In the genomic region with DNA sequence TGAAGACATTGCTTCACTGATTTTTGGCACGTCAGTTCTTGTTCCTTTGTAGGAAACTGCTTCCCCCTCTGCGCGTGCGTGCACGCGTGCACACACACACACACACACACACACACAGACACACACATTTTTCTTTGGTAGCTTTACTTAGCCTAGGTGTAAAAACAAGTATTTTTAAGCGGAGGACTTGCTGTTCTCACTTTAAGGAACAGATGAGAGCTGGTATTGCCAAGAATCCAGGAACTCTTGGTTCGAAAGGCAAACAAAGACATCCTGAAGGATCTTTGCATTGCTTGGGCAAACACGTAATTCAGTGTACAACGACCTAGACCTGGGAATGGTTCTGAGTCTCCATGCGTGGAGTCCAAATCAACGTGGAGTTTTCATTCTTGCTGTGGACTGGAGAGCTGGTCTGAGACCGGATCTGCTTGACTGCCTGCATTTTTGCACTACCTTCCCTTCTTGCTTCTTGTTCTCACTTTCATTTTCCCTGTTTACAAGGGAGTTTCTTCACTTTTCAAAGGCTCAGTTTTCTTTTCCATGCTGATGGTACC, we compare ENCODE assay signal across 8 cellular contexts. TPM values are rescaled to one million over a fixed set of nuclear protein-coding genes. Genes with fewer than 3 reads are reported as not detected.
A peak's percentile ranks its signal among the peaks of the same experiment; 100 is the strongest.
DNase-seq lines count a peak whose midpoint lies in the region; ATAC-seq and TF ChIP-seq lines count a peak whose summit lies in the region.

No MANE protein-coding gene starts in this region.

- H3K36me3 ChIP-seq in mucosa of descending colon (ENCODE audit: low read depth) = no peaks in the 10 kb centered on the region

- peak; percentile 54 for ATAC-seq in GM21526 (IDR thresholded peaks at IDR 0.05; ENCODE audit: low FRiP score, unreplicated experiment)
- ATAC-seq in WTC11 = no peak
- ATAC-seq in mucosa of descending colon = peak; percentile 55

- no peaks in the 10 kb centered on the region for H3K27me3 Mint-ChIP-seq in WTC11 (ENCODE audit: low read depth)

- no peaks in the 10 kb centered on the region for H3K9me3 ChIP-seq in mucosa of descending colon

- H3K4me3 ChIP-seq in mucosa of descending colon (no peak overlapping the region), coronary artery (no peak overlapping the region)

- POLR2A ChIA-PET in WTC11 (lab: Charles Lee) = no interaction called here

- H3K4me3 Mint-ChIP-seq in WTC11 = no peak overlapping the region

- H3K4me1 Mint-ChIP-seq in WTC11 = no peaks in the 10 kb centered on the region

- H3K27ac Mint-ChIP-seq in WTC11 = 0 out of 2 replicates have a peak overlapping the region, but pooled peaks have one; percentile 38

- peaks cover 12% of the 10 kb centered on the region for H3K36me3 Mint-ChIP-seq in WTC11

- CTCF ChIA-PET in WTC11 (lab: Charles Lee) = interaction anchor here (1.2 kb wide), 1 partner anchor 81 kb away, joined by 3 read pairs; no protein-coding TSS in a partner anchor

- H3K4me1 ChIP-seq in mucosa of descending colon (ENCODE audit: low read depth) = no peaks in the 10 kb centered on the region

- H3K27ac ChIP-seq in coronary artery = no peak overlapping the region

- no peak for TF ChIP-seq CTCF in WTC11 (IDR thresholded peaks at IDR 0.05)
- TF ChIP-seq CTCF in mucosa of descending colon (IDR thresholded peaks at IDR 0.05) = no peak
- no peak for TF ChIP-seq CTCF in coronary artery (IDR thresholded peaks at IDR 0.05)

- DNase-seq in GDM1 (lab: John Stamatoyannopoulos, UW) (peak; percentile 6), WTC11 (ENCODE audit: low spot score) (no peak), mucosa of descending colon (peak in 2 of 3 donors; percentile 21 to 56), NCI-H1092 treated with DMSO at 0.1 percent for 48 hours (lab: John Stamatoyannopoulos, UW) (no peak), NCI-H2196 (lab: John Stamatoyannopoulos, UW; ENCODE audit: unreplicated experiment) (no peak), C1 segment of cervical spinal cord (lab: John Stamatoyannopoulos, UW) (no peak), coronary artery (ENCODE audit: low spot score) (no peak)

- no peaks in the 10 kb centered on the region for H3K9me3 Mint-ChIP-seq in WTC11

- intact Hi-C loops in mucosa of descending colon (cut with DNase I, micrococcal nuclease) = no loop called here

TF ChIP-seq in WTC11, 78 proteins besides CTCF, POLR2A, EP300 and RAD21:
- TF ChIP-seq OVOL2 (CRISPR knock-in tag; IDR thresholded peaks at IDR 0.05; ENCODE audit: borderline replicate concordance) = no peak
- TF ChIP-seq SMAD4 (CRISPR knock-in tag; IDR thresholded peaks at IDR 0.05) = no peak
- no peak for TF ChIP-seq NR1H2 (CRISPR knock-in tag; IDR thresholded peaks at IDR 0.05)
- no peak for TF ChIP-seq ZNF121 (CRISPR knock-in tag; IDR thresholded peaks at IDR 0.05)
- TF ChIP-seq, protein P1, sequence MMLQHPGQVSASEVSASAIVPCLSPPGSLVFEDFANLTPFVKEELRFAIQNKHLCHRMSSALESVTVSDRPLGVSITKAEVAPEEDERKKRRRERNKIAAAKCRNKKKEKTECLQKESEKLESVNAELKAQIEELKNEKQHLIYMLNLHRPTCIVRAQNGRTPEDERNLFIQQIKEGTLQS (CRISPR knock-in tag; conservative IDR thresholded peaks at IDR 0.05) = no peak

RNA-seq across cellular contexts. Expression of a gene that starts 8.2 kb away (rescaled TPM):
- total RNA-seq in WTC11 (2021) (8.1 to 12.3 TPM (median 8.5 TPM) in 3 replicates), mucosa of descending colon (10 to 100 TPM in 1 of 3 donors, 1 to 10 TPM in 2; 6.6 to 16.9 (median 7.5) TPM)

RNA-seq across cellular contexts. Expression of a gene that starts 31.7 kb away (rescaled TPM):
- 91.3 to 108 TPM (median 92.4 TPM) in 3 replicates for total RNA-seq in WTC11 (2021)
- 10 to 100 TPM; 55.3 to 74.5 (median 69.9) TPM for total RNA-seq in mucosa of descending colon

RNA-seq across cellular contexts. Expression of a gene that starts 38.3 kb away (rescaled TPM):
- total RNA-seq in WTC11 (2021) (not detected in 3 replicates), mucosa of descending colon (not detected)

Comparison
In these comparisons a context has a peak if more than half of its experiments do, and no peak if none do; other contexts are left out.
1. DNase-seq: peak in GDM1 (single experiment) and mucosa of descending colon (2 of 3); none in WTC11 (single experiment), NCI-H1092 treated with DMSO at 0.1 percent for 48 hours (single experiment), NCI-H2196 (single experiment), C1 segment of cervical spinal cord (0 of 14) and coronary artery (single experiment).